In the genomic region with DNA sequence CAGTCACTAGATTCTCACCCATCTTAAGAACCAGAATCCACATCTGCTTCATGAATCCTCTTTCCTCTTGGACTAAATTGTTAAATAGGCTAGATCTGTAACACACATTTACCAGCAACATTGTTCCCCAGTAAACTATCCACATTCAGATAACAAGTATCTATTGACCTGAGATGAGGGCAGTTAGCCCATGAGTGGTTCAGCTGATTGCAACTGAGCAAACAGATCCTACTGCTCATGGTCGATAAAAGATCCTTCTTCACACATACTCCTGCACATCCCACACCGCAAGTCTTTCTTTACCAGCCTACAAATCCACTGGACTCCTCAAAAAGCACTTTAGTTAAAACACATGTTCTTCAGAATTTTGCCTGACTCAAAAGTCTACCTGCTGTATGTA, we compare ENCODE assay signal across 1 cellular context.
TF ChIP-seq lines count a peak whose summit lies in the region.

No MANE protein-coding gene starts in this region.

TF ChIP-seq in GM23338, 12 proteins besides CTCF, POLR2A, EP300 and RAD21 (continued from another document):
- TF ChIP-seq, protein P1, sequence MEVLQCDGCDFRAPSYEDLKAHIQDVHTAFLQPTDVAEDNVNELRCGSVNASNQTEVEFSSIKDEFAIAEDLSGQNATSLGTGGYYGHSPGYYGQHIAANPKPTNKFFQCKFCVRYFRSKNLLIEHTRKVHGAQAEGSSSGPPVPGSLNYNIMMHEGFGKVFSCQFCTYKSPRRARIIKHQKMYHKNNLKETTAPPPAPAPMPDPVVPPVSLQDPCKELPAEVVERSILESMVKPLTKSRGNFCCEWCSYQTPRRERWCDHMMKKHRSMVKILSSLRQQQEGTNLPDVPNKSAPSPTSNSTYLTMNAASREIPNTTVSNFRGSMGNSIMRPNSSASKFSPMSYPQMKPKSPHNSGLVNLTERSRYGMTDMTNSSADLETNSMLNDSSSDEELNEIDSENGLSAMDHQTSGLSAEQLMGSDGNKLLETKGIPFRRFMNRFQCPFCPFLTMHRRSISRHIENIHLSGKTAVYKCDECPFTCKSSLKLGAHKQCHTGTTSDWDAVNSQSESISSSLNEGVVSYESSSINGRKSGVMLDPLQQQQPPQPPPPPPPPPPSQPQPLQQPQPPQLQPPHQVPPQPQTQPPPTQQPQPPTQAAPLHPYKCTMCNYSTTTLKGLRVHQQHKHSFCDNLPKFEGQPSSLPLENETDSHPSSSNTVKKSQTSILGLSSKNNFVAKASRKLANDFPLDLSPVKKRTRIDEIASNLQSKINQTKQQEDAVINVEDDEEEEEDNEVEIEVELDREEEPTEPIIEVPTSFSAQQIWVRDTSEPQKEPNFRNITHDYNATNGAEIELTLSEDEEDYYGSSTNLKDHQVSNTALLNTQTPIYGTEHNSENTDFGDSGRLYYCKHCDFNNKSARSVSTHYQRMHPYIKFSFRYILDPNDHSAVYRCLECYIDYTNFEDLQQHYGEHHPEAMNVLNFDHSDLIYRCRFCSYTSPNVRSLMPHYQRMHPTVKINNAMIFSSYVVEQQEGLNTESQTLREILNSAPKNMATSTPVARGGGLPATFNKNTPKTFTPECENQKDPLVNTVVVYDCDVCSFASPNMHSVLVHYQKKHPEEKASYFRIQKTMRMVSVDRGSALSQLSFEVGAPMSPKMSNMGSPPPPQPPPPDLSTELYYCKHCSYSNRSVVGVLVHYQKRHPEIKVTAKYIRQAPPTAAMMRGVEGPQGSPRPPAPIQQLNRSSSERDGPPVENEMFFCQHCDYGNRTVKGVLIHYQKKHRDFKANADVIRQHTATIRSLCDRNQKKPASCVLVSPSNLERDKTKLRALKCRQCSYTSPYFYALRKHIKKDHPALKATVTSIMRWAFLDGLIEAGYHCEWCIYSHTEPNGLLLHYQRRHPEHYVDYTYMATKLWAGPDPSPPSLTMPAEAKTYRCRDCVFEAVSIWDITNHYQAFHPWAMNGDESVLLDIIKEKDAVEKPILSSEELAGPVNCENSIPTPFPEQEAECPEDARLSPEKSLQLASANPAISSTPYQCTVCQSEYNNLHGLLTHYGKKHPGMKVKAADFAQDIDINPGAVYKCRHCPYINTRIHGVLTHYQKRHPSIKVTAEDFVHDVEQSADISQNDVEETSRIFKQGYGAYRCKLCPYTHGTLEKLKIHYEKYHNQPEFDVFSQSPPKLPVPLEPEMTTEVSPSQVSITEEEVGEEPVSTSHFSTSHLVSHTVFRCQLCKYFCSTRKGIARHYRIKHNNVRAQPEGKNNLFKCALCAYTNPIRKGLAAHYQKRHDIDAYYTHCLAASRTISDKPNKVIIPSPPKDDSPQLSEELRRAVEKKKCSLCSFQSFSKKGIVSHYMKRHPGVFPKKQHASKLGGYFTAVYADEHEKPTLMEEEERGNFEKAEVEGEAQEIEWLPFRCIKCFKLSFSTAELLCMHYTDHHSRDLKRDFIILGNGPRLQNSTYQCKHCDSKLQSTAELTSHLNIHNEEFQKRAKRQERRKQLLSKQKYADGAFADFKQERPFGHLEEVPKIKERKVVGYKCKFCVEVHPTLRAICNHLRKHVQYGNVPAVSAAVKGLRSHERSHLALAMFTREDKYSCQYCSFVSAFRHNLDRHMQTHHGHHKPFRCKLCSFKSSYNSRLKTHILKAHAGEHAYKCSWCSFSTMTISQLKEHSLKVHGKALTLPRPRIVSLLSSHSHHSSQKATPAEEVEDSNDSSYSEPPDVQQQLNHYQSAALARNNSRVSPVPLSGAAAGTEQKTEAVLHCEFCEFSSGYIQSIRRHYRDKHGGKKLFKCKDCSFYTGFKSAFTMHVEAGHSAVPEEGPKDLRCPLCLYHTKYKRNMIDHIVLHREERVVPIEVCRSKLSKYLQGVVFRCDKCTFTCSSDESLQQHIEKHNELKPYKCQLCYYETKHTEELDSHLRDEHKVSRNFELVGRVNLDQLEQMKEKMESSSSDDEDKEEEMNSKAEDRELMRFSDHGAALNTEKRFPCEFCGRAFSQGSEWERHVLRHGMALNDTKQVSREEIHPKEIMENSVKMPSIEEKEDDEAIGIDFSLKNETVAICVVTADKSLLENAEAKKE (CRISPR knock-in tag; IDR thresholded peaks at IDR 0.05) = no peak
- TF ChIP-seq ZNF331 (CRISPR knock-in tag; IDR thresholded peaks at IDR 0.05; ENCODE audit: low read depth) (no peak), ZNF114 (CRISPR knock-in tag; IDR thresholded peaks at IDR 0.05) (no peak), CREB1 (CRISPR knock-in tag; IDR thresholded peaks at IDR 0.05; ENCODE audit: low read depth) (no peak), EZH2phosphoT487 (IDR thresholded peaks at IDR 0.05; ENCODE audit: unreplicated experiment) (no peak), STAT1 (IDR thresholded peaks at IDR 0.05; ENCODE audit: unreplicated experiment) (no peak), NANOG (IDR thresholded peaks at IDR 0.05; ENCODE audit: borderline replicate concordance) (no peak), EZH2 (IDR thresholded peaks at IDR 0.05; ENCODE audit: low read depth, unreplicated experiment) (no peak), REST (IDR thresholded peaks at IDR 0.05; ENCODE audit: unreplicated experiment) (no peak), POLR2AphosphoS5 (IDR thresholded peaks at IDR 0.05; ENCODE audit: low read depth) (no peak)
- TF ChIP-seq, protein P2, sequence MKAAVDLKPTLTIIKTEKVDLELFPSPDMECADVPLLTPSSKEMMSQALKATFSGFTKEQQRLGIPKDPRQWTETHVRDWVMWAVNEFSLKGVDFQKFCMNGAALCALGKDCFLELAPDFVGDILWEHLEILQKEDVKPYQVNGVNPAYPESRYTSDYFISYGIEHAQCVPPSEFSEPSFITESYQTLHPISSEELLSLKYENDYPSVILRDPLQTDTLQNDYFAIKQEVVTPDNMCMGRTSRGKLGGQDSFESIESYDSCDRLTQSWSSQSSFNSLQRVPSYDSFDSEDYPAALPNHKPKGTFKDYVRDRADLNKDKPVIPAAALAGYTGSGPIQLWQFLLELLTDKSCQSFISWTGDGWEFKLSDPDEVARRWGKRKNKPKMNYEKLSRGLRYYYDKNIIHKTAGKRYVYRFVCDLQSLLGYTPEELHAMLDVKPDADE (IDR thresholded peaks at IDR 0.05) = no peak
